In the genomic region with DNA sequence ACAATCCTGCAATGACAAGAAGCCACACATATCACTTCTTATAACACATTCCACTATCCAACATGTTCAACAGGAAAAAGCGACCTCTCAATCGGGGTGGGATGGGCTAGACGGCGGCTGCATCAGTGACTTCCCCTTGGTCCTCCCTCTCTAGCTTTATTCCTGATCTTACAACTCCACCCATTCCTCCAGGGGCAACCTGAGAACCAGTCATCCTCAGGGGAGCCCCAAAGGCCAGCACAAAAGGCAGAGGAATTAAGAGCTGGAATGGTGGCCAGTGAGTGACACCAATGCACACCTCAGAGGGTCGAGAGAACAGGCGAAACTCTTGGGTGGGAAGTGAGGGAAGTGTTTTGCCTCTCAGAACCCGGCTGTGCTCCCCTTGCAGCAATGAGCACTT, we compare ENCODE assay signal across 20 cellular contexts. TPM values are rescaled to one million over a fixed set of nuclear protein-coding genes. Genes with fewer than 3 reads are reported as not detected.
A peak's percentile ranks its signal among the peaks of the same experiment; 100 is the strongest.
DNase-seq lines count a peak whose midpoint lies in the region; ATAC-seq and TF ChIP-seq lines count a peak whose summit lies in the region.
"Had no signal": no experiment of that assay in that cellular context is flagged by ENCODE, and none has a peak within 500 bp of the region (broad histone marks: within the 10 kb centered on the region; RNA-seq: fewer than 3 reads in every experiment).

No MANE protein-coding gene starts in this region.

- TF ChIP-seq CTCF in AG04450 (IDR thresholded peaks at IDR 0.05; ENCODE audit: low read depth, low read length) (no peak), HFFc6 (IDR thresholded peaks at IDR 0.05) (no peak), omental fat pad (IDR thresholded peaks at IDR 0.05) (no peak)

- CTCF ChIA-PET in AG04450 (lab: Charles Lee), result interaction anchor here (1.0 to 2.0 kb wide), 2 partner anchors 7 to 19 kb away, joined by 6 read pairs; no protein-coding TSS in a partner anchor

- H3K36me3 Mint-ChIP-seq in HFFc6 (ENCODE audit: low read depth) (peaks cover 59% of the 10 kb centered on the region), memory B cell (peaks cover 51% of the 10 kb centered on the region)
- H3K36me3 Mint-ChIP-seq in activated naive CD8-positive, alpha-beta T cell treated with anti-CD3 and anti-CD28 coated beads, Interleukin-2, amount 10 ng/mL, durations not matched to agents 7 days and 5 days, result peaks cover 42% of the 10 kb centered on the region

- H3K4me1 Mint-ChIP-seq in HFFc6 (ENCODE audit: low read depth), result peaks cover 51% of the 10 kb centered on the region
- peaks cover 25% of the 10 kb centered on the region for H3K4me1 Mint-ChIP-seq in activated naive CD8-positive, alpha-beta T cell treated with anti-CD3 and anti-CD28 coated beads, Interleukin-2, amount 10 ng/mL, durations not matched to agents 7 days and 5 days
- H3K4me1 Mint-ChIP-seq in memory B cell, result peaks cover 26% of the 10 kb centered on the region

- peak overlapping the region; percentile 70 for H3K27ac ChIP-seq in AG04450 (ENCODE audit: low read depth, low read length)
- H3K27ac ChIP-seq: lower lobe of right lung had no signal

- POLR2A ChIA-PET in AG04450 (lab: Yijun Ruan, JAX), result interaction anchor here (0.6 to 2.2 kb wide), 3 partner anchors 9 to 20 kb away, joined by 3 to 28 read pairs (median 10); partner anchors contain the start of gene SNHG17
- POLR2A ChIA-PET in activated naive CD8-positive, alpha-beta T cell treated with anti-CD3 and anti-CD28 coated beads, Interleukin-2, amount 10 ng/mL, durations not matched to agents 7 days and 5 days (lab: Charles Lee), result interaction anchor here (0.5 to 3.5 kb wide), 2 partner anchors 8 to 21 kb away, joined by 3 to 16 read pairs; partner anchors contain the start of gene SNHG17

- H3K27ac Mint-ChIP-seq in HFFc6 (peak overlapping the region; percentile 73), memory B cell (peak overlapping the region; percentile 1)
- H3K27ac Mint-ChIP-seq in activated naive CD8-positive, alpha-beta T cell treated with anti-CD3 and anti-CD28 coated beads, Interleukin-2, amount 10 ng/mL, durations not matched to agents 7 days and 5 days, result peak overlapping the region; percentile 25
- H3K27ac Mint-ChIP-seq: natural killer cell had no signal

- H3K4me3 Mint-ChIP-seq in HFFc6, result peak overlapping the region; percentile 7; the same call in 1 of the 2 replicates
- no peak overlapping the region for H3K4me3 Mint-ChIP-seq in activated naive CD8-positive, alpha-beta T cell treated with anti-CD3 and anti-CD28 coated beads, Interleukin-2, amount 10 ng/mL, durations not matched to agents 7 days and 5 days
- H3K4me3 Mint-ChIP-seq in memory B cell, result no peak overlapping the region
- H3K4me3 Mint-ChIP-seq: activated T-helper 1 cell treated with anti-CD3 and anti-CD28 coated beads, Interleukin-12 subunit alpha, Interleukin-12 subunit beta, Interleukin-2, Interleukin-4 antibody, amounts not matched to agents 30 ng/mL and 10 ng/mL and 1 ng/mL, durations not matched to agents 14 hours and 24 hours and 36 hours; immature natural killer cell; natural killer cell had no signal

- no peak overlapping the region for H3K4me3 ChIP-seq in AG04450 (ENCODE audit: low read depth, low read length)
- H3K4me3 ChIP-seq: lower lobe of right lung had no signal

- H3K27me3 Mint-ChIP-seq in HFFc6 (ENCODE audit: insufficient read depth) (no peaks in the 10 kb centered on the region; the same call in 1 of the 2 replicates), memory B cell (no peaks in the 10 kb centered on the region)
- no peaks in the 10 kb centered on the region for H3K27me3 Mint-ChIP-seq in activated naive CD8-positive, alpha-beta T cell treated with anti-CD3 and anti-CD28 coated beads, Interleukin-2, amount 10 ng/mL, durations not matched to agents 7 days and 5 days

- H3K27me3 ChIP-seq in AG04450 (ENCODE audit: control insufficient read depth, insufficient read depth, low read length), result no peaks in the 10 kb centered on the region

- DNase-seq in AG04450 (ENCODE audit: low read depth, low spot score) (no peak), HFFc6 (no peak), memory B cell (ENCODE audit: low spot score in 2 of 2) (no peak), DMS53 (lab: John Stamatoyannopoulos, UW) (no peak), omental fat pad (ENCODE audit: low spot score) (no peak), kidney glomerular epithelial cell (lab: John Stamatoyannopoulos, UW) (no peak)
- DNase-seq in activated naive CD8-positive, alpha-beta T cell treated with anti-CD3 and anti-CD28 coated beads, Interleukin-2, amount 10 ng/mL, durations not matched to agents 7 days and 5 days, result no peak
- DNase-seq: activated CD4-positive, alpha-beta T cell treated with anti-CD3 and anti-CD28 coated beads, Interleukin-2, amount 50 U/mL, for 1 hour; AML-193; glutamatergic neuron; H7; immature natural killer cell; lower lobe of right lung; natural killer cell; NCI-H1694; NCI-H446 treated with DMSO at 0.1 percent for 48 hours; SIG-M5; T-helper 9 cell had no signal

- no peak for ATAC-seq in activated naive CD8-positive, alpha-beta T cell treated with anti-CD3 and anti-CD28 coated beads, Interleukin-2, amount 10 ng/mL, durations not matched to agents 7 days and 5 days (ENCODE audit: low read depth)
- ATAC-seq in memory B cell (ENCODE audit: low read depth) (no peak), omental fat pad (ENCODE audit: low FRiP score) (no peak), HG03135 (IDR thresholded peaks at IDR 0.05; ENCODE audit: unreplicated experiment) (no peak)
- ATAC-seq: lower lobe of right lung, natural killer cell had no signal

- no peaks in the 10 kb centered on the region for H3K9me3 ChIP-seq in AG04450 (ENCODE audit: control insufficient read depth, insufficient read depth, low read length)
- H3K9me3 ChIP-seq: lower lobe of right lung had no signal

- H3K9me3 Mint-ChIP-seq in HFFc6 (no peaks in the 10 kb centered on the region), memory B cell (no peaks in the 10 kb centered on the region)
- no peaks in the 10 kb centered on the region for H3K9me3 Mint-ChIP-seq in activated naive CD8-positive, alpha-beta T cell treated with anti-CD3 and anti-CD28 coated beads, Interleukin-2, amount 10 ng/mL, durations not matched to agents 7 days and 5 days
- H3K9me3 Mint-ChIP-seq: activated T-helper 1 cell treated with anti-CD3 and anti-CD28 coated beads, Interleukin-12 subunit alpha, Interleukin-12 subunit beta, Interleukin-2, Interleukin-4 antibody, amounts not matched to agents 30 ng/mL and 10 ng/mL and 1 ng/mL, durations not matched to agents 14 hours and 24 hours and 36 hours; immature natural killer cell; natural killer cell had no signal

RNA-seq across cellular contexts. Expression of gene SNHG17, which starts 8.6 kb away (rescaled TPM):
- polyA plus RNA-seq in AG04450 (2011; rRNA removed), result 14.4 and 18.5 TPM in 2 replicates
- 8.2 and 10.6 TPM in 2 replicates for polyA minus RNA-seq in AG04450 (2011; rRNA and poly(A)+ RNA removed)
- 10 to 100 TPM; 29.6 to 45.4 (median 32.0) TPM for total RNA-seq in HFFc6 (2021; fragmentation: NEBNext Ultra II Directional; extraction: Animal tissue kit (Norgen Biotek cat#: 25700))
- 10 to 100 TPM; 70.9 to 74.4 TPM for total RNA-seq in activated naive CD8-positive, alpha-beta T cell treated with anti-CD3 and anti-CD28 coated beads, Interleukin-2, amount 10 ng/mL, durations not matched to agents 7 days and 5 days
- total RNA-seq in omental fat pad, result 10 to 100 TPM; 19.5 to 66.1 (median 33.4) TPM

RNA-seq across cellular contexts. Expression of gene RALGAPB, which starts 46.1 kb away (rescaled TPM):
- 24.1 and 30.1 TPM in 2 replicates for polyA plus RNA-seq in AG04450 (2011; rRNA removed)
- 32.5 and 43.0 TPM in 2 replicates for polyA minus RNA-seq in AG04450 (2011; rRNA and poly(A)+ RNA removed)
- total RNA-seq in HFFc6 (2021; fragmentation: NEBNext Ultra II Directional; extraction: Animal tissue kit (Norgen Biotek cat#: 25700)), result 10 to 100 TPM; 23.4 to 29.5 (median 26.7) TPM
- 10 to 100 TPM; 36.2 to 39.7 TPM for total RNA-seq in activated naive CD8-positive, alpha-beta T cell treated with anti-CD3 and anti-CD28 coated beads, Interleukin-2, amount 10 ng/mL, durations not matched to agents 7 days and 5 days
- total RNA-seq in omental fat pad, result 10 to 100 TPM; 27.1 to 39.9 (median 32.3) TPM

Comparison
In these comparisons a context has a peak if more than half of its experiments do, and no peak if none do; other contexts are left out.
1. H3K27ac Mint-ChIP-seq: peak in every context shown above with its lines; median percentile 73 in HFFc6; 25 in activated naive CD8-positive, alpha-beta T cell treated with anti-CD3 and anti-CD28 coated beads, Interleukin-2, amount 10 ng/mL, durations not matched to agents 7 days and 5 days; 1 in memory B cell.